1 cellular context compared by ENCODE assay signal in the genomic region with DNA sequence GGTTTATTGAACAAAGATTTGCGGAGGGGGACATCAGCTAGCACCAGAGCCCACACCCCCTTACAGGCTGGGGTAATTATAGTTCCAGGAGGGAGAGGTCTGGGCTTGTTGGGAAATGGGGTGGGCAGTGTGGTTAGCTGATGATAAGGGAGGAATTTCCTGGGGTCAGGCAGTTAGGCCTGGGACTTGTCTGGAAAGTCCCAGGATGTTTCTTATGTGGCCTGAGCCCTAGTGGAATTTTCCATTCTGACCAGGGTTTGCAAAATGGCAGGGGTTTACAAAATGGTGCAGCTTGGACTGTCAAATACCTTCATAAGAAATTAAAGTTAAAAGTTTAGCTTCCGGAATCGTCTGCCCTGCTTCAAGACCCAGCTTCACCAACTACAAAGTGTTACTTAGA.
TF ChIP-seq lines count a peak whose summit lies in the region.

No MANE protein-coding gene starts in this region.

TF ChIP-seq in IMR-90, 13 proteins besides CTCF, POLR2A, EP300 and RAD21:
- TF ChIP-seq MXI1 (IDR thresholded peaks at IDR 0.05; ENCODE audit: borderline replicate concordance, low read depth, low read length) = no peak
- 0 out of 2 replicates have a peak, but pooled peaks have one; percentile 38 for TF ChIP-seq CEBPB (IDR thresholded peaks at IDR 0.05; ENCODE audit: low read depth, low read length)
